ENCODE assay signal across 33 cellular contexts in genomic region chr2:44150473-44150872, GRCh38.
"Had no signal": no experiment of that assay in that cellular context is flagged by ENCODE, and none has a peak within 500 bp of the region (broad histone marks: within the 10 kb centered on the region; RNA-seq: fewer than 3 reads in every experiment).

No MANE protein-coding gene starts in this region.

- ATAC-seq: activated CD4-positive, alpha-beta T cell treated with anti-CD3 and anti-CD28 coated beads for 36 hours; activated naive CD4-positive, alpha-beta T cell treated with anti-CD3 and anti-CD28 coated beads, Interleukin-2, amount 50 U/mL, for 72 hours; activated T-cell treated with anti-CD3 and anti-CD28 coated beads, Interleukin-2, amount 50 U/mL, for 72 hours; gastroesophageal sphincter; T-helper 17 cell had no signal

- H3K9me3 ChIP-seq: ascending aorta, breast epithelium, colonic mucosa, esophagus squamous epithelium, gastroesophageal sphincter had no signal

- H3K4me1 Mint-ChIP-seq: activated CD4-positive, alpha-beta T cell treated with anti-CD3 and anti-CD28 coated beads for 36 hours; activated CD4-positive, alpha-beta T cell treated with anti-CD3 and anti-CD28 coated beads, Interleukin-2, amount 10 ng/mL, durations not matched to agents 24 days and 14 days; activated naive CD4-positive, alpha-beta T cell treated with anti-CD3 and anti-CD28 coated beads, Interleukin-2, amount 10 ng/mL, durations not matched to agents 7 days and 5 days; activated naive CD8-positive, alpha-beta T cell treated with anti-CD3 and anti-CD28 coated beads, Interleukin-2, amount 10 ng/mL, durations not matched to agents 7 days and 5 days; T-helper 17 cell had no signal

- H3K4me3 ChIP-seq: ascending aorta, breast epithelium, cardiac muscle cell, colonic mucosa, esophagus squamous epithelium, gastroesophageal sphincter had no signal

- H3K9me3 Mint-ChIP-seq: activated CD4-positive, alpha-beta memory T cell treated with anti-CD3 and anti-CD28 coated beads for 36 hours; activated CD4-positive, alpha-beta T cell treated with anti-CD3 and anti-CD28 coated beads, Interleukin-2, amount 10 ng/mL, durations not matched to agents 24 days and 14 days; activated naive CD4-positive, alpha-beta T cell treated with anti-CD3 and anti-CD28 coated beads, Interleukin-2, amount 10 ng/mL, durations not matched to agents 7 days and 5 days; activated naive CD4-positive, alpha-beta T cell treated with anti-CD3 and anti-CD28 coated beads, Interleukin-2, amount 50 U/mL, for 72 hours; activated T-cell treated with anti-CD3 and anti-CD28 coated beads, Interleukin-2, amount 50 U/mL, for 24 hours; activated T-cell treated with anti-CD3 and anti-CD28 coated beads, Interleukin-2, amount 50 U/mL, for 72 hours; T-helper 2 cell treated with Interferon-gamma antibody and Interleukin-4, amounts not matched to agents 5 μg/mL and 100 μg/mL, for 36 hours had no signal

- H3K4me1 ChIP-seq: ascending aorta, breast epithelium, colonic mucosa, esophagus squamous epithelium, gastroesophageal sphincter had no signal

- H3K27ac Mint-ChIP-seq: activated CD4-positive, alpha-beta memory T cell treated with anti-CD3 and anti-CD28 coated beads for 36 hours; activated CD4-positive, alpha-beta T cell treated with anti-CD3 and anti-CD28 coated beads for 36 hours; activated CD4-positive, alpha-beta T cell treated with anti-CD3 and anti-CD28 coated beads, Interleukin-2, amount 10 ng/mL, durations not matched to agents 24 days and 14 days; activated naive CD4-positive, alpha-beta T cell treated with anti-CD3 and anti-CD28 coated beads, Interleukin-2, amount 10 ng/mL, durations not matched to agents 7 days and 5 days; activated naive CD4-positive, alpha-beta T cell treated with anti-CD3 and anti-CD28 coated beads, Interleukin-2, amount 50 U/mL, for 72 hours; activated naive CD8-positive, alpha-beta T cell treated with anti-CD3 and anti-CD28 coated beads, Interleukin-2, amount 10 ng/mL, durations not matched to agents 7 days and 5 days; activated T-cell treated with anti-CD3 and anti-CD28 coated beads, Interleukin-2, amount 50 U/mL, for 24 hours; activated T-cell treated with anti-CD3 and anti-CD28 coated beads, Interleukin-2, amount 50 U/mL, for 72 hours; brain; T-helper 17 cell; T-helper 2 cell treated with Interferon-gamma antibody and Interleukin-4, amounts not matched to agents 5 μg/mL and 100 μg/mL, for 36 hours had no signal

- H3K36me3 Mint-ChIP-seq: activated CD4-positive, alpha-beta memory T cell treated with anti-CD3 and anti-CD28 coated beads for 36 hours; activated naive CD4-positive, alpha-beta T cell treated with anti-CD3 and anti-CD28 coated beads, Interleukin-2, amount 10 ng/mL, durations not matched to agents 7 days and 5 days; activated naive CD4-positive, alpha-beta T cell treated with anti-CD3 and anti-CD28 coated beads, Interleukin-2, amount 50 U/mL, for 72 hours; brain had no signal

- DNase-seq: activated CD4-positive, alpha-beta memory T cell treated with anti-CD3 and anti-CD28 coated beads for 36 hours; activated CD4-positive, alpha-beta T cell treated with anti-CD3 and anti-CD28 coated beads for 36 hours; activated CD4-positive, alpha-beta T cell treated with anti-CD3 and anti-CD28 coated beads, Interleukin-2, amount 10 ng/mL, durations not matched to agents 24 days and 14 days; activated CD4-positive, CD25-positive, alpha-beta regulatory T cell; activated CD4-positive, CD25-positive, alpha-beta regulatory T cell treated with anti-CD3 and anti-CD28 coated beads, Interleukin-2, amount 50 U/mL, for 72 hours; activated CD8-positive, alpha-beta memory T cell treated with anti-CD3 and anti-CD28 coated beads, Interleukin-2, amount 50 U/mL, for 48 hours; activated gamma-delta T cell; activated naive CD4-positive, alpha-beta T cell; activated naive CD4-positive, alpha-beta T cell treated with anti-CD3 and anti-CD28 coated beads, Interleukin-2, amount 10 ng/mL, durations not matched to agents 7 days and 5 days; activated naive CD8-positive, alpha-beta T cell treated with anti-CD3 and anti-CD28 coated beads, Interleukin-2, amount 10 ng/mL, durations not matched to agents 7 days and 5 days; activated T-cell treated with anti-CD3 and anti-CD28 coated beads for 4 hours; activated T-cell treated with anti-CD3 and anti-CD28 coated beads, Interleukin-2, amount 50 U/mL, for 24 hours; activated T-cell treated with anti-CD3 and anti-CD28 coated beads, Interleukin-2, amount 50 U/mL, for 72 hours; central memory CD4-positive, alpha-beta T cell; cerebellar nuclear complex; colonic mucosa; effector CD8-positive, alpha-beta T cell; esophagus squamous epithelium; foreskin melanocyte; T-helper 1 cell; T-helper 17 cell; T1000; WERI-Rb-1 had no signal

- H3K27me3 ChIP-seq: ascending aorta, breast epithelium, cardiac muscle cell, colonic mucosa had no signal

- H3K27ac ChIP-seq: ascending aorta, breast epithelium, cardiac muscle cell, colonic mucosa, epithelial cell of prostate, esophagus squamous epithelium, gastroesophageal sphincter, WERI-Rb-1 had no signal

- H3K4me3 Mint-ChIP-seq: activated CD4-positive, alpha-beta memory T cell treated with anti-CD3 and anti-CD28 coated beads for 36 hours; activated CD4-positive, alpha-beta T cell treated with anti-CD3 and anti-CD28 coated beads for 36 hours; activated CD4-positive, alpha-beta T cell treated with anti-CD3 and anti-CD28 coated beads, Interleukin-2, amount 10 ng/mL, durations not matched to agents 24 days and 14 days; activated naive CD4-positive, alpha-beta T cell treated with anti-CD3 and anti-CD28 coated beads, Interleukin-2, amount 10 ng/mL, durations not matched to agents 7 days and 5 days; activated naive CD8-positive, alpha-beta T cell treated with anti-CD3 and anti-CD28 coated beads, Interleukin-2, amount 10 ng/mL, durations not matched to agents 7 days and 5 days; activated T-cell treated with anti-CD3 and anti-CD28 coated beads, Interleukin-2, amount 50 U/mL, for 24 hours; activated T-cell treated with anti-CD3 and anti-CD28 coated beads, Interleukin-2, amount 50 U/mL, for 72 hours; brain; T-helper 17 cell; T-helper 2 cell treated with Interferon-gamma antibody and Interleukin-4, amounts not matched to agents 5 μg/mL and 100 μg/mL, for 36 hours had no signal

- FAIRE-seq: endometrium, endothelial cell of umbilical vein had no signal

- H3K27me3 Mint-ChIP-seq: activated CD4-positive, alpha-beta memory T cell treated with anti-CD3 and anti-CD28 coated beads for 36 hours; brain; T-helper 17 cell had no signal

- H3K36me3 ChIP-seq: ascending aorta, breast epithelium, cardiac muscle cell, colonic mucosa, esophagus squamous epithelium, gastroesophageal sphincter, WERI-Rb-1 had no signal
